In the genomic region with DNA sequence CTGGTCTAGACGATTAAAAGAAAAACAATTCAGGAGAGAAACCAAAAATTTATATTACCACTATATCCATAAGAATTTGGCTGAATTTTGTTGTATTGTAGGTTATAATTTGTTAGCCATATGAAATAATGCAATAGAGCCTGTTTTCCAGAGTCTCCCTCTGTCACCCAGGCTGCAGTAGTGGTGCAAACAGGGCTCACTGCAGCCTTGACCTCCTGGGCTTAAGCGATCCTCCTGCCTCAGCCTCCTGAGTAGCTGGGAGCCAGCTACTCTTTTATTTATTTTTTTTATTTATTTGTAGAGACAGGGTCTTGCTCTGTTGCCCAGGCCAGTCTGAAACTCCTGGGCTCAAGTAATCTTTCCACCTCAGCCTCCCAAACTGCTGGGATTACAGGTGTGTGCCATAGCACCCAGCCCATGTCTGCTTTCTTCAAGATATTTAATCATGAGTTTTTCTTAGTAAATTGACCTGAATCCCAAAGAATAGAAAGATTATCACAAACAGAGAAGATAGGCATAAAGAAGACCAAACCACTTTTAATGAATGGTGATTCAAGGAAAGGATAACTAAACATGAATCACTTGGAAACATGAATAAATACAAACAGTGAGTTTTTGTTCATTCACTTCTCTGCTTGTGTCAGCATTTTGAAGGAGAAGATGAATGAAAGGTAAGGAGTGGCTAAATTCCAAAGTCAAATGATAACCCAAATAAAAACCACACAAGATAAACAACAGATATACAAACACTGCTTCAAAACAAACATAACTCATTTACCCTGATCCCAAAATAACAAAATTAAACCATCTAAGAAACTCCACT, we compare ENCODE assay signal across 21 cellular contexts.
A peak's percentile ranks its signal among the peaks of the same experiment; 100 is the strongest.
DNase-seq lines count a peak whose midpoint lies in the region; TF ChIP-seq lines count a peak whose summit lies in the region.
"Had no signal": no experiment of that assay in that cellular context is flagged by ENCODE, and none has a peak within 500 bp of the region (broad histone marks: within the 10 kb centered on the region; RNA-seq: fewer than 3 reads in every experiment).

No MANE protein-coding gene starts in this region.

- POLR2A ChIA-PET in RWPE1 (lab: Yijun Ruan, JAX; ENCODE audit: low non-redundant PET): no interaction called here

- TF ChIP-seq CTCF in RWPE1 (conservative IDR thresholded peaks at IDR 0.05; ENCODE audit: low read depth): no peak

- CTCF ChIA-PET in RWPE1 (lab: Yijun Ruan, JAX): no interaction called here

- peak; percentile 40 for DNase-seq in DMS53 (lab: John Stamatoyannopoulos, UW)
- no peak for DNase-seq in DMS53 treated with DMSO at 0.1 percent for 48 hours (lab: John Stamatoyannopoulos, UW; ENCODE audit: unreplicated experiment)
- peak; percentile 8 for DNase-seq in RWPE1 (ENCODE audit: low spot score)
- peak; percentile 24 for DNase-seq in foreskin melanocyte
- no peak for DNase-seq in NCI-H748 treated with DMSO at 0.1 percent for 48 hours (lab: John Stamatoyannopoulos, UW)
- no peak for DNase-seq in posterior cingulate gyrus
- DNase-seq in stimulated activated CD4-positive, alpha-beta T cell treated with anti-CD3 and anti-CD28 coated beads, Interleukin-4, amount 100 ng/mL, for 1 hour: no peak
- DNase-seq in activated CD4-positive, alpha-beta T cell treated with anti-CD3 and anti-CD28 coated beads, Interleukin-2, amount 50 U/mL, for 4 hours: no peak
- DNase-seq: 8988T; activated CD4-positive, alpha-beta T cell treated with anti-CD3 and anti-CD28 coated beads for 4 hours; activated naive CD8-positive, alpha-beta T cell treated with anti-CD3 and anti-CD28 coated beads for 36 hours; effector memory CD4-positive, alpha-beta T cell; GDM1; left ventricle myocardium superior; mucosa of descending colon; NCI-H524 treated with DMSO at 0.1 percent for 48 hours; Right ventricle myocardium superior; stimulated activated CD4-positive, alpha-beta T cell treated with anti-CD3 and anti-CD28 coated beads, Interleukin-4, amount 100 ng/mL, for 24 hours; SW 1271; upper lobe of left lung had no signal

- intact Hi-C loops in posterior cingulate gyrus (cut with DNase I): no loop called here

- no peak overlapping the region for H3K27ac ChIP-seq in RWPE1
- H3K27ac ChIP-seq: neural progenitor cell, upper lobe of left lung had no signal

Comparison
In these comparisons a context has a peak if more than half of its experiments do, and no peak if none do; other contexts are left out.
1. DNase-seq: peak in DMS53 (single experiment), RWPE1 (single experiment) and foreskin melanocyte (single experiment); none in DMS53 treated with DMSO at 0.1 percent for 48 hours (single experiment), NCI-H748 treated with DMSO at 0.1 percent for 48 hours (single experiment), posterior cingulate gyrus (0 of 10), stimulated activated CD4-positive, alpha-beta T cell treated with anti-CD3 and anti-CD28 coated beads, Interleukin-4, amount 100 ng/mL, for 1 hour (single experiment) and activated CD4-positive, alpha-beta T cell treated with anti-CD3 and anti-CD28 coated beads, Interleukin-2, amount 50 U/mL, for 4 hours (0 of 2).